ENCODE assay signal across 1 cellular context in the genomic region with DNA sequence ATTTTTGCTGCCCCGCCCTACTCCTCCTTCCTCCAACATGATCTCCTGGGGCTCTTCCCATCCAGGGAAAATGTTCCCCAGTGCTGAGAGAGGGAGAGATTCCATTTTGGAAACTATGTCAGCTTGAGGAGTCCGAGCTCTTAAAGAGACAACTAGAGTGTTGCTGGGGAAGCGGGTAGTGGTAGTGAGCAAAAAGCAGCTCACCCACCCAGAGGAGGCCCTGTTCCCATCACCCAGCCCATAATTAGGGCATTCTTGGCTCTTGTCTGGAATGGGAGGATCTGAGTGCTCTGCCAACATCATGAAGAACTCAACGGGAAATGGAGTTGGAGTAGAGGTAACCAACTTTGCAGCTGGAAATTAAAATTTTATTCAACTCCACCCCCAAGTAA.
TF ChIP-seq lines count a peak whose summit lies in the region.

No MANE protein-coding gene starts in this region.

TF ChIP-seq in liver, 16 proteins besides CTCF, POLR2A, EP300 and RAD21 (continued from another document):
- TF ChIP-seq, protein P1, sequence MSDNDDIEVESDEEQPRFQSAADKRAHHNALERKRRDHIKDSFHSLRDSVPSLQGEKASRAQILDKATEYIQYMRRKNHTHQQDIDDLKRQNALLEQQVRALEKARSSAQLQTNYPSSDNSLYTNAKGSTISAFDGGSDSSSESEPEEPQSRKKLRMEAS (IDR thresholded peaks at IDR 0.05) = no peak
- TF ChIP-seq HNF4G (IDR thresholded peaks at IDR 0.05) = no peak
- no peak for TF ChIP-seq GABPA (IDR thresholded peaks at IDR 0.05 in 1 of 2, conservative IDR thresholded peaks at IDR 0.05 in 1 of 2)
- TF ChIP-seq EGR1 (IDR thresholded peaks at IDR 0.05; ENCODE audit: low read depth in 2 of 2) = no peak
- TF ChIP-seq NR2F2 (IDR thresholded peaks at IDR 0.05) = no peak
